8 cellular contexts compared by ENCODE assay signal in the genomic region with DNA sequence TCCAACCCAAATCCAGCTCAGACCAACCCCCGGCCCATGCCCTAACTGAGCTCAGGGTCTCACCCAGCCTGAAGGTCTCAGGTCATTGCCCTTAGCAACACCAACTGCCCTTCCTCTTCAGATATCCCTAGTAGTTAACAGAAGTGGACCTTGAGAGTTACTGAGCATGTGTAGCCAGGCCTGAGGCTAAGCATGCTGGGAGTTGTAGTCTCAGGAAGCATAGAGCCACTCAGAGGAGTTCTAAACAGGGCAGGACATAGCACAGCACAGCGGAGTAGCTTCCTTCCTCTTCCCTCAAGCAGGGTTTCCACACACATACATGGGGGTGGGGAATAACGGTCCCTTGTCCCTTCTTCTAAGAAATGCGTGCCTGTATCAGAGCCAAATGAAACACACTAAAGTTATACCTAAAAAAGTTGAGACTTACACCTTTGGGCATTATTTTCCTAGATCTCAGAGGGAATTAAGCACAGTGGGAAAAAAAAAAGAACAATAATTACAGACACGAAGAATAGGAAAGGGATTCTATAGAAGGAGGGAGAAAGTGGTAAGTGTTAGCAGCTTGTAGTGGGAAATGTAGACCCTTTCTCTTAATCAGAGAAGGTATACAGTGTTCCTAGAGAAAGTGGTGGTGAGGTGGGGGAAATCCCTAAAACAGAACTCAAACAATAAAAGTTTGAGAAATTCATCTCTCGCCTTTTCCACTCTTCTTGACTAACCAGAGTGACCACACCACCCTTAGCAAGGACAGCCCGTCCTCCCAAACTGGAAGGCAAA. TPM values are rescaled to one million over a fixed set of nuclear protein-coding genes. Genes with fewer than 3 reads are reported as not detected.
DNase-seq lines count a peak whose midpoint lies in the region; ATAC-seq, FAIRE-seq and TF ChIP-seq lines count a peak whose summit lies in the region.

No MANE protein-coding gene starts in this region.

- intact Hi-C loops in PC-3 (cut with micrococcal nuclease) = no loop called here

- peak; percentile 82 for DNase-seq in AG10803 (ENCODE audit: low read depth)
- peak; percentile 64 for DNase-seq in PC-3
- DNase-seq in activated effector memory CD4-positive, alpha-beta T cell treated with Interleukin-2 at 50 U/mL for 16 hours = peak; percentile 34
- DNase-seq in frontal cortex (ENCODE audit: low spot score in 2 of 2) = peak; percentile 67 to 78
- peak; percentile 46 for DNase-seq in non-pigmented ciliary epithelial cell (ENCODE audit: low read depth)
- DNase-seq in cortex of kidney (lab: John Stamatoyannopoulos, UW) = no peak

- ATAC-seq in GM18511 (IDR thresholded peaks at IDR 0.05; ENCODE audit: unreplicated experiment) (peak; percentile 70), HG02981 (IDR thresholded peaks at IDR 0.05; ENCODE audit: unreplicated experiment) (peak; percentile 60), PC-3 (peak; percentile 48)

- H3K27ac ChIP-seq in PC-3 (ENCODE audit: low read length) = no peak overlapping the region

- peak overlapping the region; percentile 90 for H3K4me3 ChIP-seq in AG10803 (ENCODE audit: low read length)
- peak overlapping the region; percentile 87 for H3K4me3 ChIP-seq in PC-3 (ENCODE audit: low read length)

- H3K9ac ChIP-seq in PC-3 (ENCODE audit: low read length) = no peak overlapping the region

- peaks cover 23% of the 10 kb centered on the region for H3K4me1 ChIP-seq in PC-3 (ENCODE audit: insufficient read depth, low read length)

- H3K9me2 ChIP-seq in PC-3 (replicated peaks; ENCODE audit: low read length) = no peaks in the 10 kb centered on the region

- H3K27me3 ChIP-seq in PC-3 (ENCODE audit: low read length) = no peaks in the 10 kb centered on the region

- no peaks in the 10 kb centered on the region for H3K9me3 ChIP-seq in PC-3 (ENCODE audit: low read length)

- H2AFZ ChIP-seq in PC-3 (ENCODE audit: low read length) = no peak overlapping the region

- peaks cover 78% of the 10 kb centered on the region for H3K79me2 ChIP-seq in PC-3 (ENCODE audit: low read length)

- TF ChIP-seq CTCF in AG10803 (conservative IDR thresholded peaks at IDR 0.05; ENCODE audit: low read length) (no peak), PC-3 (conservative IDR thresholded peaks at IDR 0.05; ENCODE audit: low read depth, low read length) (no peak)

- no peaks in the 10 kb centered on the region for H3F3A ChIP-seq in PC-3 (ENCODE audit: low read length, unreplicated experiment)

- POLR2A ChIA-PET in PC-3 (lab: Charles Lee; ENCODE audit: unreplicated experiment) = interaction anchor here (0.6 to 0.7 kb wide), 2 partner anchors 30 to 307 kb away, joined by 6 read pairs; no protein-coding TSS in a partner anchor

- FAIRE-seq in frontal cortex (lab: Jason Lieb, UNC) = no peak

- CTCF ChIA-PET in PC-3 (lab: Charles Lee) = no interaction called here

- no TSS peak for BruUV-seq in PC-3 (replicated peaks; lab: Mats Ljungman, UMichigan)

- peaks cover 38% of the 10 kb centered on the region for H3K36me3 ChIP-seq in PC-3 (ENCODE audit: low read depth, low read length)

- peaks cover 62% of the 10 kb centered on the region for H4K20me1 ChIP-seq in PC-3 (ENCODE audit: low read length)

- H3K4me2 ChIP-seq in PC-3 (ENCODE audit: low read length) = peak overlapping the region; percentile 93

RNA-seq across cellular contexts. Expression of a gene that starts 4.4 kb away (rescaled TPM):
- total RNA-seq in PC-3 (2014; rRNA removed) (41.9 and 51.7 TPM in 2 replicates), frontal cortex (14.7 TPM)

RNA-seq across cellular contexts. Expression of a gene that starts 13.6 kb away (rescaled TPM):
- 4.2 and 5.0 TPM in 2 replicates for total RNA-seq in PC-3 (2014; rRNA removed)
- 1.2 TPM for total RNA-seq in frontal cortex

RNA-seq across cellular contexts. Expression of a gene that starts 37.6 kb away (rescaled TPM):
- total RNA-seq in PC-3 (2014; rRNA removed) (62.1 and 66.5 TPM in 2 replicates), frontal cortex (29.3 TPM)

RNA-seq across cellular contexts. Expression of a gene that starts 38.4 kb away (rescaled TPM):
- total RNA-seq in PC-3 (2014; rRNA removed) (0.04 and 0.23 TPM in 2 replicates), frontal cortex (0.41 TPM)

RNA-seq across cellular contexts. Expression of a gene that starts 54.5 kb away (rescaled TPM):
- total RNA-seq in PC-3 (2014; rRNA removed) = 17.1 and 18.5 TPM in 2 replicates
- total RNA-seq in frontal cortex = 83.6 TPM
